8 cellular contexts compared by ENCODE assay signal in the genomic region with DNA sequence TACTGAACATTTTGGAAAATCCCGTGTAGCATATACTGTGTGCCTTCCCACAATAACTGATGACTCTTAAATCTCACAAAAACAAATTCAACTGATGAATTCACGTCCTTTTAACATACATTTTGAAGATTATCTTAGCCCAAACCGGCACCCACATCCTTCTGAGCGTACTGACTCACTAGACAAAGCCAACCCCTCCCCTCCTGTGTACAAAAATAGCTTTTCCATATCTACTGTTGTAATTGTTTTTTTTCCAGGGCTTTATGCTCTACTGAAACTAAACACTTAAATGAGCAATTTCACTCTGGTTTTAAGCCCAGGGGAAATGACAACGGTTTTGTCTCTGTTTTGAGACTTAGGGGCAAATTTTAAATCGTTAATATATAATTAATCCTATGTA.
DNase-seq lines count a peak whose midpoint lies in the region; ATAC-seq and TF ChIP-seq lines count a peak whose summit lies in the region.

No MANE protein-coding gene starts in this region.

- peak overlapping the region; percentile 29 for H3K4me3 Mint-ChIP-seq in activated naive CD4-positive, alpha-beta T cell treated with anti-CD3 and anti-CD28 coated beads, Interleukin-2, amount 10 ng/mL, durations not matched to agents 7 days and 5 days

- H3K9me3 ChIP-seq in left ventricle myocardium inferior (replicated peaks) (no peaks in the 10 kb centered on the region), upper lobe of right lung (no peaks in the 10 kb centered on the region), HAP-1 (peaks cover 13% of the 10 kb centered on the region)

- peak overlapping the region; percentile 88 for H3K18ac ChIP-seq in mesendoderm (ENCODE audit: low read length)

- peak overlapping the region; percentile 74 for H3K56ac ChIP-seq in mesendoderm (ENCODE audit: low read length)

- H2BK120ac ChIP-seq in mesendoderm (ENCODE audit: low read depth, low read length), result peak overlapping the region; percentile 69

- no peaks in the 10 kb centered on the region for H3K79me2 ChIP-seq in mesendoderm (ENCODE audit: control insufficient read depth, insufficient read depth, low read length)

- no peaks in the 10 kb centered on the region for H3K27me3 Mint-ChIP-seq in activated naive CD4-positive, alpha-beta T cell treated with anti-CD3 and anti-CD28 coated beads, Interleukin-2, amount 10 ng/mL, durations not matched to agents 7 days and 5 days

- H2BK5ac ChIP-seq in mesendoderm (ENCODE audit: low read length), result no peak overlapping the region

- H3K4me2 ChIP-seq in mesendoderm (ENCODE audit: low read length), result no peak overlapping the region

- 100% methylated on average over 1 of the region's 6 CpGs for WGBS in mesendoderm (ENCODE audit: extremely low coverage, insufficient coverage, low lambda C conversion rate)

- peak overlapping the region; percentile 92 for H2BK15ac ChIP-seq in mesendoderm (replicated peaks; ENCODE audit: low read depth)

- CTCF ChIA-PET in activated naive CD4-positive, alpha-beta T cell treated with anti-CD3 and anti-CD28 coated beads, Interleukin-2, amount 10 ng/mL, durations not matched to agents 7 days and 5 days (lab: Charles Lee), result interaction anchor here (0.9 to 3.5 kb wide), 9 partner anchors 14 to 371 kb away, joined by 3 to 20 read pairs (median 6); a partner anchor contains a TSS

- no peak overlapping the region for H3K4ac ChIP-seq in mesendoderm (ENCODE audit: low read depth, low read length)

- peak overlapping the region; percentile 23 for H3K9ac ChIP-seq in mesendoderm (ENCODE audit: low read length)

- no peak overlapping the region for H3K23ac ChIP-seq in mesendoderm (ENCODE audit: low read length)

- no peak overlapping the region for H3K4me3 ChIP-seq in left ventricle myocardium inferior
- H3K4me3 ChIP-seq in mesendoderm (ENCODE audit: low read length), result no peak overlapping the region
- H3K4me3 ChIP-seq in upper lobe of right lung, result no peak overlapping the region
- H3K4me3 ChIP-seq in HAP-1, result no peak overlapping the region

- H3K27ac ChIP-seq in left ventricle myocardium inferior (replicated peaks) (peak overlapping the region; percentile 91), mesendoderm (ENCODE audit: low read depth, low read length) (no peak overlapping the region), upper lobe of right lung (peak overlapping the region; percentile 86)

- no peak overlapping the region for H2AK5ac ChIP-seq in mesendoderm (ENCODE audit: low read length)

- peaks cover 56% of the 10 kb centered on the region for H3K4me1 Mint-ChIP-seq in activated naive CD4-positive, alpha-beta T cell treated with anti-CD3 and anti-CD28 coated beads, Interleukin-2, amount 10 ng/mL, durations not matched to agents 7 days and 5 days

- H3K36me3 Mint-ChIP-seq in activated naive CD4-positive, alpha-beta T cell treated with anti-CD3 and anti-CD28 coated beads, Interleukin-2, amount 10 ng/mL, durations not matched to agents 7 days and 5 days, result peaks cover 25% of the 10 kb centered on the region

- peaks cover 29% of the 10 kb centered on the region for H3K9me3 Mint-ChIP-seq in activated naive CD4-positive, alpha-beta T cell treated with anti-CD3 and anti-CD28 coated beads, Interleukin-2, amount 10 ng/mL, durations not matched to agents 7 days and 5 days

- ATAC-seq in left ventricle myocardium superior, result no peak
- no peak for ATAC-seq in upper lobe of right lung

- DNase-seq in left ventricle myocardium inferior (no peak), left ventricle myocardium superior (no peak), mesendoderm (no peak), upper lobe of right lung (no peak), HAP-1 (ENCODE audit: low spot score in 2 of 2) (no peak), HuH-7 (ENCODE audit: low spot score) (no peak), LoVo (ENCODE audit: low spot score) (no peak)
- peak; percentile 61 for DNase-seq in activated naive CD4-positive, alpha-beta T cell treated with anti-CD3 and anti-CD28 coated beads, Interleukin-2, amount 10 ng/mL, durations not matched to agents 7 days and 5 days

- peak overlapping the region; percentile 99 for H3K27ac Mint-ChIP-seq in activated naive CD4-positive, alpha-beta T cell treated with anti-CD3 and anti-CD28 coated beads, Interleukin-2, amount 10 ng/mL, durations not matched to agents 7 days and 5 days

- no peak overlapping the region for H4K5ac ChIP-seq in mesendoderm (ENCODE audit: low read length)

- H3K27me3 ChIP-seq in left ventricle myocardium inferior (ENCODE audit: low read depth) (no peaks in the 10 kb centered on the region), mesendoderm (ENCODE audit: insufficient read depth, low read length, poor library complexity) (no peaks in the 10 kb centered on the region), upper lobe of right lung (no peaks in the 10 kb centered on the region), HAP-1 (ENCODE audit: low read depth) (no peaks in the 10 kb centered on the region)

- intact Hi-C loops in left ventricle myocardium inferior (cut with micrococcal nuclease) (loop anchor here (2.0 kb wide), 1 partner anchor 111 kb away; no protein-coding TSS in a partner anchor), left ventricle myocardium superior (cut with micrococcal nuclease) (loop anchor here (5.0 kb wide), 1 partner anchor 111 kb away; a partner anchor contains a TSS), upper lobe of right lung (cut with DNase I) (no loop called here)

- in situ Hi-C loops in HAP-1 (cut with MboI; ENCODE audit: low sequenced_read_pairs), result loop anchor here (10.0 kb wide), 2 partner anchors 109 to 139 kb away; a partner anchor contains a TSS

- TF ChIP-seq CTCF in left ventricle myocardium inferior (IDR thresholded peaks at IDR 0.05; ENCODE audit: borderline replicate concordance) (no peak), upper lobe of right lung (IDR thresholded peaks at IDR 0.05) (no peak)

- H3K36me3 ChIP-seq in left ventricle myocardium inferior, result no peaks in the 10 kb centered on the region
- no peaks in the 10 kb centered on the region for H3K36me3 ChIP-seq in mesendoderm (ENCODE audit: control insufficient read depth, insufficient read depth, low read length)
- H3K36me3 ChIP-seq in upper lobe of right lung, result no peaks in the 10 kb centered on the region
- no peaks in the 10 kb centered on the region; the same call in 1 of the 2 replicates for H3K36me3 ChIP-seq in HAP-1 (replicated peaks)

- peaks cover 52% of the 10 kb centered on the region for H3K4me1 ChIP-seq in left ventricle myocardium inferior
- peaks cover 15% of the 10 kb centered on the region for H3K4me1 ChIP-seq in mesendoderm (ENCODE audit: control insufficient read depth, low read depth, low read length)
- H3K4me1 ChIP-seq in upper lobe of right lung, result peaks cover 34% of the 10 kb centered on the region
- H3K4me1 ChIP-seq in HAP-1, result peaks cover 30% of the 10 kb centered on the region

- no peak overlapping the region for H4K8ac ChIP-seq in mesendoderm (ENCODE audit: low read depth, low read length)

- H3K79me1 ChIP-seq in mesendoderm (ENCODE audit: low read length), result no peaks in the 10 kb centered on the region
